ENCODE assay signal across 1 cellular context in genomic region chr3:97821413-97821809, GRCh38.
TF ChIP-seq lines count a peak whose summit lies in the region.

No MANE protein-coding gene starts in this region.

TF ChIP-seq in HEK293, 187 proteins besides CTCF, POLR2A, EP300 and RAD21 (continued from another document):
- TF ChIP-seq ZNF148 (tag by site-specific recombination; IDR thresholded peaks at IDR 0.05; ENCODE audit: borderline replicate concordance): no peak
- no peak for TF ChIP-seq PRDM6 (tag by site-specific recombination; IDR thresholded peaks at IDR 0.05)
- TF ChIP-seq ZNF18 (tag by site-specific recombination; IDR thresholded peaks at IDR 0.05): 0 out of 2 replicates have a peak, but pooled peaks have one; percentile 65
- 0 out of 2 replicates have a peak, but pooled peaks have one; percentile 54 for TF ChIP-seq ZNF600 (tag by site-specific recombination; IDR thresholded peaks at IDR 0.05)
- no peak for TF ChIP-seq ZSCAN4 (tag by site-specific recombination; IDR thresholded peaks at IDR 0.05)
- TF ChIP-seq ZNF335 (tag by site-specific recombination; conservative IDR thresholded peaks at IDR 0.05): peak; percentile 16
- TF ChIP-seq SCRT2 (tag by site-specific recombination; IDR thresholded peaks at IDR 0.05): peak; percentile 74
TF ChIP-seq in HEK293: peak in this region for 9.
